8 cellular contexts compared by ENCODE assay signal in genomic region chr16:15887283-15887682, GRCh38. TPM values are rescaled to one million over a fixed set of nuclear protein-coding genes. Genes with fewer than 3 reads are reported as not detected.
DNase-seq lines count a peak whose midpoint lies in the region; ATAC-seq, FAIRE-seq and TF ChIP-seq lines count a peak whose summit lies in the region.

No MANE protein-coding gene starts in this region.

- no peak overlapping the region for H2BK15ac ChIP-seq in H1 (ENCODE audit: low read length)

- H3K56ac ChIP-seq in H1 (replicated peaks; ENCODE audit: insufficient read length, low read depth, low read length): no peak overlapping the region

- no peak overlapping the region for H2AK5ac ChIP-seq in H1 (ENCODE audit: low read depth, low read length)

- peak overlapping the region; percentile 97 for H3K4me3 ChIP-seq in CD4-positive, CD25-positive, alpha-beta regulatory T cell (ENCODE audit: low read depth, low read length)
- H3K4me3 ChIP-seq in NB4 (ENCODE audit: low read depth, low read length) (peak overlapping the region; percentile 97), H1 (ENCODE audit: extremely low read depth in 1 of 4, insufficient read depth in 2 of 4, low read depth in 3 of 4, low read length in 4 of 4) (peak overlapping the region; percentile 97 to 100 (median 98); a peak in 7 of 8 replicates), neutrophil (ENCODE audit: low read depth in 1 of 2, low read length in 1 of 2) (peak overlapping the region; percentile 78 to 88)

- H3K4me3 Mint-ChIP-seq in CD4-positive, CD25-positive, alpha-beta regulatory T cell: peak overlapping the region; percentile 98 to 100 (median 99)

- no peak for TF ChIP-seq POLR2A in NB4 (IDR thresholded peaks at IDR 0.05; ENCODE audit: extremely low read depth, insufficient read length)
- TF ChIP-seq POLR2A in H1 (IDR thresholded peaks at IDR 0.05; ENCODE audit: control extremely low read depth in 1 of 2, low read depth in 2 of 2, low read length in 2 of 2): no peak

- H3K23me2 ChIP-seq in H1 (ENCODE audit: low read depth, low read length): peaks cover 2% of the 10 kb centered on the region; the same call in 1 of the 2 replicates

- H3K4me1 ChIP-seq in CD4-positive, CD25-positive, alpha-beta regulatory T cell (ENCODE audit: control insufficient read depth, insufficient read depth, low read length, poor library complexity, severe bottlenecking): peaks cover 20% of the 10 kb centered on the region
- peaks cover 3 to 6% (median 5%) of the 10 kb centered on the region in 4 experiments; a peak in 5 of 7 replicates for H3K4me1 ChIP-seq in H1 (replicated peaks in 1 of 4; ENCODE audit: control insufficient read depth in 3 of 4, insufficient read depth in 4 of 4, low read length in 3 of 4)
- peaks cover 17 to 20% of the 10 kb centered on the region in 2 experiments for H3K4me1 ChIP-seq in neutrophil (ENCODE audit: control insufficient read depth in 1 of 2, insufficient read depth in 1 of 2, low read depth in 1 of 2, low read length in 1 of 2)

- H2BK120ac ChIP-seq in H1 (replicated peaks; ENCODE audit: low read depth, low read length): no peak overlapping the region

- H3K36me3 ChIP-seq in CD4-positive, CD25-positive, alpha-beta regulatory T cell (ENCODE audit: control insufficient read depth, insufficient read depth, low read length): peaks cover 12% of the 10 kb centered on the region
- peaks cover 0 to 13% (median 2%) of the 10 kb centered on the region in 4 experiments; a peak in 3 of 8 replicates for H3K36me3 ChIP-seq in H1 (ENCODE audit: control insufficient read depth in 2 of 4, insufficient read depth in 4 of 4, low read length in 3 of 4)
- H3K36me3 ChIP-seq in neutrophil: peaks cover 9% of the 10 kb centered on the region

- no peak overlapping the region for H4K8ac ChIP-seq in H1 (ENCODE audit: extremely low read depth, insufficient read depth, low read length)

- TF ChIP-seq EP300 in H1 (IDR thresholded peaks at IDR 0.05; ENCODE audit: borderline replicate concordance in 1 of 2, low read depth in 2 of 2, low read length in 2 of 2): no peak

- no peak overlapping the region for H2BK5ac ChIP-seq in H1 (ENCODE audit: low read depth, low read length)

- no peak overlapping the region for H3K4ac ChIP-seq in H1 (replicated peaks; ENCODE audit: insufficient read length, low read depth, low read length)

- no peak overlapping the region for H3K18ac ChIP-seq in H1 (ENCODE audit: extremely low read depth, low read length)

- no peak overlapping the region for H4K5ac ChIP-seq in H1 (ENCODE audit: insufficient read length, low read depth, low read length)

- no peak for ATAC-seq in CD4-positive, CD25-positive, alpha-beta regulatory T cell (ENCODE audit: low read depth in 2 of 2)
- ATAC-seq in HG03039 (IDR thresholded peaks at IDR 0.05; ENCODE audit: unreplicated experiment): no peak

- H3K79me2 ChIP-seq in H1 (ENCODE audit: control insufficient read depth in 1 of 2, insufficient read depth in 2 of 2, low read length in 2 of 2): peaks cover 11 to 44% of the 10 kb centered on the region in 2 experiments; a peak in 3 of 4 replicates

- H3K9ac ChIP-seq in H1 (replicated peaks in 1 of 4; ENCODE audit: extremely low read depth in 1 of 4, low read depth in 3 of 4, low read length in 3 of 4): no peak overlapping the region

- H3K36me3 Mint-ChIP-seq in CD4-positive, CD25-positive, alpha-beta regulatory T cell: peaks cover 5% of the 10 kb centered on the region

- TF ChIP-seq CTCF in NB4 (IDR thresholded peaks at IDR 0.05; ENCODE audit: low read depth, low read length) (no peak), H1 (IDR thresholded peaks at IDR 0.05; ENCODE audit: control extremely low read depth in 1 of 3, insufficient read depth in 1 of 3, low read depth in 1 of 3, low read length in 3 of 3) (no peak), neutrophil (IDR thresholded peaks at IDR 0.05) (no peak)

- no peak overlapping the region for H3K14ac ChIP-seq in H1 (ENCODE audit: insufficient read length)

- peaks cover 0 to 5% of the 10 kb centered on the region in 2 experiments for H4K20me1 ChIP-seq in H1 (replicated peaks in 1 of 2; ENCODE audit: control insufficient read depth in 1 of 2, insufficient read depth in 2 of 2, low read length in 2 of 2)

- no peak for DNase-seq in CD4-positive, CD25-positive, alpha-beta regulatory T cell
- DNase-seq in NB4 (ENCODE audit: low read depth): no peak
- DNase-seq in H1 (ENCODE audit: low read depth in 1 of 2, low spot score in 2 of 2): no peak
- no peak for DNase-seq in medulla oblongata (ENCODE audit: extremely low spot score)
- DNase-seq in cerebellar nuclear complex (lab: John Stamatoyannopoulos, UW): no peak
- no peak for DNase-seq in HuH-7.5 (ENCODE audit: low spot score)

- H3K27ac Mint-ChIP-seq in CD4-positive, CD25-positive, alpha-beta regulatory T cell: peak overlapping the region in 2 of 3 donors; percentile 80 to 97

- H3K27me3 ChIP-seq in CD4-positive, CD25-positive, alpha-beta regulatory T cell (ENCODE audit: control insufficient read depth, insufficient read depth, low read length): no peaks in the 10 kb centered on the region
- H3K27me3 ChIP-seq in H1 (replicated peaks in 1 of 4; ENCODE audit: control insufficient read depth in 3 of 4, extremely low read depth in 1 of 4, insufficient read depth in 3 of 4, low read length in 3 of 4) (no peaks in the 10 kb centered on the region), neutrophil (no peaks in the 10 kb centered on the region)

- no peak overlapping the region for H2AFZ ChIP-seq in H1 (ENCODE audit: low read length)

- H2BK20ac ChIP-seq in H1 (ENCODE audit: low read length): no peak overlapping the region

- H3K79me1 ChIP-seq in H1 (ENCODE audit: low read depth, low read length): peaks cover 10% of the 10 kb centered on the region; the same call in 1 of the 2 replicates

- H3K9me3 ChIP-seq in CD4-positive, CD25-positive, alpha-beta regulatory T cell (ENCODE audit: control insufficient read depth in 2 of 2, low read length in 2 of 2): no peaks in the 10 kb centered on the region
- H3K9me3 ChIP-seq in H1 (ENCODE audit: insufficient read depth in 2 of 2, low read depth in 1 of 2, low read length in 1 of 2): no peaks in the 10 kb centered on the region
- H3K9me3 ChIP-seq in neutrophil: no peaks in the 10 kb centered on the region

- H3K27me3 Mint-ChIP-seq in CD4-positive, CD25-positive, alpha-beta regulatory T cell: no peaks in the 10 kb centered on the region

- no peak overlapping the region for H3K27ac ChIP-seq in CD4-positive, CD25-positive, alpha-beta regulatory T cell (ENCODE audit: insufficient read depth, low read length, poor library complexity, severe bottlenecking)
- H3K27ac ChIP-seq in H1 (ENCODE audit: low read depth, low read length) (no peak overlapping the region), neutrophil (no peak overlapping the region)

- POLR2A ChIA-PET in H1 (lab: Charles Lee; ENCODE audit: partially characterized antibody): interaction anchor here (1.0 to 1.9 kb wide), 7 partner anchors 10 to 92 kb away, joined by 3 to 12 read pairs (median 4); partner anchors contain the start of gene MYH11

- peak overlapping the region; percentile 60 to 65; a peak in 3 of 4 replicates for H3K4me2 ChIP-seq in H1 (ENCODE audit: insufficient read depth in 1 of 2, low read depth in 2 of 2, low read length in 2 of 2)

- no peak overlapping the region for H4K91ac ChIP-seq in H1 (replicated peaks; ENCODE audit: insufficient read length, low read length)

- peaks cover 28 to 43% (median 32%) of the 10 kb centered on the region in 4 donors for H3K4me1 Mint-ChIP-seq in CD4-positive, CD25-positive, alpha-beta regulatory T cell

- no peak for FAIRE-seq in H1 (lab: Jason Lieb, UNC)

- no peak for TF ChIP-seq RAD21 in H1 (IDR thresholded peaks at IDR 0.05 in 1 of 2, conservative IDR thresholded peaks at IDR 0.05 in 1 of 2; ENCODE audit: low read depth in 2 of 2, low read length in 2 of 2)

- no peak overlapping the region for H2BK12ac ChIP-seq in H1 (ENCODE audit: low read depth, low read length)

- no peaks in the 10 kb centered on the region for H3K9me3 Mint-ChIP-seq in CD4-positive, CD25-positive, alpha-beta regulatory T cell

- WGBS in H1 (ENCODE audit: extremely low coverage in 1 of 2, insufficient coverage in 1 of 2, insufficient read length in 1 of 2, insufficient replicate concordance in 2 of 2, low coverage in 1 of 2, low lambda C conversion rate in 2 of 2, missing lambda C conversion rate in 1 of 2), 2 experiments: 86% methylated on average over 4 of the region's 4 CpGs; no CpG with 5 or more reads in 1 of the 2 experiments

- CTCF ChIA-PET in H1 (lab: Charles Lee; ENCODE audit: partially characterized antibody): interaction anchor here (1.2 to 3.9 kb wide), 2 partner anchors 13 to 23 kb away, joined by 3 to 22 read pairs; no protein-coding TSS in a partner anchor

- H3K23ac ChIP-seq in H1 (ENCODE audit: insufficient read length): no peak overlapping the region

TF ChIP-seq in H1, 55 proteins besides CTCF, POLR2A, EP300 and RAD21 (continues in another document):
- no peak for TF ChIP-seq SIN3A (conservative IDR thresholded peaks at IDR 0.05 in 1 of 2, IDR thresholded peaks at IDR 0.05 in 1 of 2; ENCODE audit: low read depth in 1 of 2, low read length in 2 of 2)

RNA-seq across cellular contexts. Expression of gene CEP20, which starts 1.1 kb away (rescaled TPM):
- 14.8 TPM for total RNA-seq in CD4-positive, CD25-positive, alpha-beta regulatory T cell
- 10 to 100 TPM; 29.0 to 33.5 (median 31.6) TPM for polyA plus RNA-seq in CD4-positive, CD25-positive, alpha-beta regulatory T cell
- total RNA-seq in H1 (2021; fragmentation: NEBNext Ultra II Directional; extraction: Animal tissue kit (Norgen Biotek cat#: 25700)): 33.2 and 49.0 TPM in 2 replicates
- 10.2 and 16.2 TPM in 2 replicates for polyA plus RNA-seq in H1 (2011; rRNA removed)
- 20.7 TPM for polyA plus RNA-seq in H1 (2011; cell fraction: cytosol; rRNA removed)
- polyA plus RNA-seq in H1 (2011; cell fraction: nucleus; rRNA removed): 6.0 TPM
- 17.0 to 42.4 TPM (median 19.0 TPM) in 4 replicates for polyA plus RNA-seq in H1 (2012, experiment 1 of 2)
- polyA plus RNA-seq in H1 (2012, experiment 2 of 2): 8.8 TPM
- 28.9 TPM for polyA plus RNA-seq in H1 (2013, experiment 1 of 2)
- polyA plus RNA-seq in H1 (2013, experiment 2 of 2): 34.3 TPM
- 14.8 and 30.1 TPM in 2 replicates for polyA minus RNA-seq in H1 (2011; rRNA and poly(A)+ RNA removed)
- polyA minus RNA-seq in H1 (2011; cell fraction: cytosol; rRNA and poly(A)+ RNA removed): 13.4 TPM
- polyA minus RNA-seq in H1 (2011; cell fraction: nucleus; rRNA and poly(A)+ RNA removed): 9.7 TPM

RNA-seq across cellular contexts. Expression of gene MYH11, which starts 30.5 kb away (rescaled TPM):
- not detected for total RNA-seq in CD4-positive, CD25-positive, alpha-beta regulatory T cell
- under 1 TPM; 0.15 to 0.67 (median 0.43) TPM for polyA plus RNA-seq in CD4-positive, CD25-positive, alpha-beta regulatory T cell
- total RNA-seq in H1 (2021; fragmentation: NEBNext Ultra II Directional; extraction: Animal tissue kit (Norgen Biotek cat#: 25700)): 0.71 and 0.78 TPM in 2 replicates
- 0.11 and 0.20 TPM in 2 replicates for polyA plus RNA-seq in H1 (2011; rRNA removed)
- 0.40 TPM for polyA plus RNA-seq in H1 (2011; cell fraction: cytosol; rRNA removed)
- 0.39 TPM for polyA plus RNA-seq in H1 (2011; cell fraction: nucleus; rRNA removed)
- 0.93 to 1.4 TPM (median 1.0 TPM) in 4 replicates for polyA plus RNA-seq in H1 (2012, experiment 1 of 2)
- polyA plus RNA-seq in H1 (2012, experiment 2 of 2): 0.21 TPM
- polyA plus RNA-seq in H1 (2013, experiment 1 of 2): 0.63 TPM
- 0.79 TPM for polyA plus RNA-seq in H1 (2013, experiment 2 of 2)
- 0.60 and 0.63 TPM in 2 replicates for polyA minus RNA-seq in H1 (2011; rRNA and poly(A)+ RNA removed)
- 0.73 TPM for polyA minus RNA-seq in H1 (2011; cell fraction: cytosol; rRNA and poly(A)+ RNA removed)
- polyA minus RNA-seq in H1 (2011; cell fraction: nucleus; rRNA and poly(A)+ RNA removed): 0.50 TPM
